27 cellular contexts compared by ENCODE assay signal in genomic region chr13:69199664-69200063, GRCh38.
DNase-seq lines count a peak whose midpoint lies in the region; ATAC-seq and TF ChIP-seq lines count a peak whose summit lies in the region.
"Had no signal": no experiment of that assay in that cellular context is flagged by ENCODE, and none has a peak within 500 bp of the region (broad histone marks: within the 10 kb centered on the region; RNA-seq: fewer than 3 reads in every experiment).

No MANE protein-coding gene starts in this region.

- DNase-seq in NCI-H345 (lab: John Stamatoyannopoulos, UW) (peak; percentile 19), NCI-H345 treated with DMSO at 0.1 percent for 48 hours (lab: John Stamatoyannopoulos, UW; ENCODE audit: unreplicated experiment) (no peak), NCI-H82 (lab: John Stamatoyannopoulos, UW) (peak; percentile 97), iPS-NIHi7 (ENCODE audit: extremely low spot score) (peak; percentile 10), GM20000 (ENCODE audit: low spot score) (no peak), DMS53 (lab: John Stamatoyannopoulos, UW) (no peak)
- DNase-seq: 8988T; activated CD4-positive, alpha-beta memory T cell treated with anti-CD3 and anti-CD28 coated beads, Interleukin-2, amount 10 ng/mL, durations not matched to agents 7 days and 5 days; activated CD4-positive, alpha-beta T cell treated with anti-CD3 and anti-CD28 coated beads for 1 hour; activated CD8-positive, alpha-beta memory T cell treated with anti-CD3 and anti-CD28 coated beads, Interleukin-2, amount 50 U/mL, for 4 hours; activated naive CD4-positive, alpha-beta T cell treated with Interleukin-2 at 50 U/mL for 16 hours; caudate nucleus; effector memory CD8-positive, alpha-beta T cell; erythroblast; left ventricle myocardium inferior; NCI-H1694; NCI-H2171 treated with DMSO at 0.1 percent for 48 hours; NCI-H526; occipital lobe; Peyer's patch; SHP77; sigmoid colon; substantia nigra; upper lobe of left lung had no signal

- ATAC-seq in GM21825 (IDR thresholded peaks at IDR 0.05; ENCODE audit: unreplicated experiment) = no peak
- ATAC-seq in GM19328 (IDR thresholded peaks at IDR 0.05; ENCODE audit: unreplicated experiment) = no peak
- ATAC-seq: effector memory CD8-positive, alpha-beta T cell; stimulated activated memory B cell treated with anti-CD40 and anti-IgM and Interleukin-4, amounts not matched to agents 10 μg/mL and 1 μg/mL and 100 μg/mL, for 72 hours had no signal

- no peak for TF ChIP-seq CTCF in GM20000 (IDR thresholded peaks at IDR 0.05; ENCODE audit: extremely low read depth, missing control alignments)

Comparison
In these comparisons a context has a peak if more than half of its experiments do, and no peak if none do; other contexts are left out.
1. DNase-seq: peak in NCI-H345 (single experiment), NCI-H82 (single experiment) and iPS-NIHi7 (single experiment); none in NCI-H345 treated with DMSO at 0.1 percent for 48 hours (single experiment), GM20000 (single experiment) and DMS53 (single experiment).